ENCODE assay signal across 23 cellular contexts in the genomic region with DNA sequence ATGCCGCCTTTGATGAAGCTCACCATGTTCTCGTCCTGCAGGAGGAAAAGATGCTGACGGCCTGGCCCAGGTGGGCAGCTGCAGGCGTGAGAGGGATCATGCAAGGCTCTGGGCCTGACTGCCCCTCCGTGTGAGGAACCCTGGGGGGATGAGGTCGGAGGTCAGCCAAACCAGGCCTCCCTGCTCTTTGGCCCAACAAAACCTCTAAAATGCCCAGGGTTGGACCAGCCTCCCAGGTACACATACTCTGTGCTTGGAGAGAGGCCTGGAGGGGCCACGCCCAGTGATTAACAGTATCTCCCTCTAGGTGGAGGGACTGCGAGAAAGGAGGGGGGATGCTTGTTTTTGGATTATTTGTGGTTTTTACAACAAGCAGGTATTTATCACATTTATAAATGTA.
"Had no signal": no experiment of that assay in that cellular context is flagged by ENCODE, and none has a peak within 500 bp of the region (broad histone marks: within the 10 kb centered on the region; RNA-seq: fewer than 3 reads in every experiment).

No MANE protein-coding gene starts in this region.

- ATAC-seq: esophagus mucosa, gastrocnemius medialis, heart right ventricle, left cardiac atrium, left lung, left ventricle myocardium superior, lower lobe of right lung, mucosa of descending colon had no signal

- H3K27me3 ChIP-seq: dorsolateral prefrontal cortex, esophagus squamous epithelium, gastrocnemius medialis, heart right ventricle, left lung had no signal

- H3K4me1 ChIP-seq: gastrocnemius medialis had no signal

- H3K4me3 Mint-ChIP-seq: mesothelial cell of epicardium had no signal

- H3K27ac Mint-ChIP-seq: mesothelial cell of epicardium had no signal

- H3K4me3 ChIP-seq: coronary artery, dorsolateral prefrontal cortex, esophagus squamous epithelium, gastrocnemius medialis, heart right ventricle, left lung, lower lobe of right lung, mucosa of descending colon had no signal

- H3K9me3 ChIP-seq: esophagus squamous epithelium, gastrocnemius medialis, heart right ventricle, left lung, lower lobe of right lung, mucosa of descending colon had no signal

- H3K36me3 ChIP-seq: gastrocnemius medialis, left lung, lower lobe of right lung had no signal

- DNase-seq: dermis blood vessel endothelial cell; dorsolateral prefrontal cortex; effector CD4-positive, alpha-beta T cell; effector memory CD4-positive, alpha-beta T cell; erythroblast; esophagus squamous epithelium; foreskin fibroblast; foreskin melanocyte; gastrocnemius medialis; glutamatergic neuron; head of caudate nucleus; heart right ventricle; hippocampal formation; left cardiac atrium; left lung; left ventricle myocardium superior; lower lobe of right lung; mesenchymal stem cell; mucosa of descending colon had no signal

- H3K9me3 Mint-ChIP-seq: mesothelial cell of epicardium had no signal

- H3K27ac ChIP-seq: coronary artery, dorsolateral prefrontal cortex, epithelial cell of prostate, esophagus squamous epithelium, gastrocnemius medialis, heart right ventricle, left lung, lower lobe of right lung had no signal

- H3K36me3 Mint-ChIP-seq: mesothelial cell of epicardium had no signal
